In the genomic region with DNA sequence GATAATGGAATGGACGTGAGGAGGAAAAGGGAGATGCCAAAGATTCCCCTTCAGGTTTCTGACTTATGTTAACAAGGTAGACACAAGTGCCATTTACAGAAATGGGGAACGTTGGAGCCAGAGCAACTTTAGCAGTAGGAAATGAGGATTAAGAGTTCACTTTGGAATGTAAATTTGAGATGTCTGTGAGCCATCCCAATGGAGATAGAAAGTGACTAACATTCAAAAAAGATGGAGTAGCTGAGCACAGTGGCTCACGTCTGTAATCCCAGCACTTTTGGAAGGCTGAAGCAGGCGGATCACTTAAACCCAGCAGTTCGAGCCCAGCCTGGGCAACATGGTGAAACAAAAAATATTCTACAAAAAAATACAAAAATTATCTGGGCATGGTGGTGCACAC, we compare ENCODE assay signal across 25 cellular contexts.
"Had no signal": no experiment of that assay in that cellular context is flagged by ENCODE, and none has a peak within 500 bp of the region (broad histone marks: within the 10 kb centered on the region; RNA-seq: fewer than 3 reads in every experiment).

No MANE protein-coding gene starts in this region.

- H3K27ac Mint-ChIP-seq: immature natural killer cell; natural killer cell; stimulated activated naive CD8-positive, alpha-beta T cell treated with anti-CD3 and anti-CD28 coated beads, Interleukin-15, amount 100 ng/mL, for 72 hours had no signal

- H3K9me3 Mint-ChIP-seq: immature natural killer cell, natural killer cell had no signal

- H3K36me3 ChIP-seq: lower lobe of right lung, ovary, right lobe of liver, suprapubic skin, transverse colon, vagina had no signal

- H3K27me3 ChIP-seq: ovary, right lobe of liver, suprapubic skin, transverse colon, vagina had no signal

- H3K4me1 ChIP-seq: lower lobe of right lung, right lobe of liver had no signal

- H3K4me3 Mint-ChIP-seq: immature natural killer cell; natural killer cell; stimulated activated naive CD8-positive, alpha-beta T cell treated with anti-CD3 and anti-CD28 coated beads, Interleukin-15, amount 100 ng/mL, for 72 hours had no signal

- ATAC-seq: left colon; left ventricle myocardium superior; lower lobe of right lung; natural killer cell; right lobe of liver; stimulated activated naive CD8-positive, alpha-beta T cell treated with anti-CD3 and anti-CD28 coated beads, Interleukin-15, amount 100 ng/mL, for 72 hours had no signal

- H3K27ac ChIP-seq: lower lobe of right lung, ovary, right lobe of liver, suprapubic skin, transverse colon, vagina had no signal

- H3K27me3 Mint-ChIP-seq: stimulated activated naive CD8-positive, alpha-beta T cell treated with anti-CD3 and anti-CD28 coated beads, Interleukin-15, amount 100 ng/mL, for 72 hours had no signal

- DNase-seq: dermis blood vessel endothelial cell; effector memory CD4-positive, alpha-beta T cell; hypothalamus; immature natural killer cell; islet precursor cell; kidney glomerular epithelial cell; left colon; left ventricle myocardium superior; lower lobe of right lung; natural killer cell; occipital lobe; ovary; posterior cingulate gyrus; retina; right lobe of liver; small intestine; stimulated activated CD4-positive, alpha-beta T cell treated with anti-CD3 and anti-CD28 coated beads, Interleukin-12 subunit alpha, Interleukin-12 subunit beta, amount 100 ng/mL, for 4 hours; stimulated activated CD4-positive, alpha-beta T cell treated with anti-CD3 and anti-CD28 coated beads, Interleukin-1b, Interleukin-23, amount 100 ng/mL, for 48 hours; stimulated activated CD4-positive, alpha-beta T cell treated with anti-CD3 and anti-CD28 coated beads, Interleukin-4, amount 100 ng/mL, for 1 hour; stimulated activated CD8-positive, alpha-beta memory T cell treated with anti-CD3 and anti-CD28 coated beads, Interleukin-4, amount 100 ng/mL, for 48 hours; stimulated activated naive CD4-positive, alpha-beta T cell; stimulated activated naive CD8-positive, alpha-beta T cell treated with anti-CD3 and anti-CD28 coated beads, Interleukin-15, amount 100 ng/mL, for 72 hours; transverse colon had no signal

- H3K4me3 ChIP-seq: lower lobe of right lung, ovary, right lobe of liver, suprapubic skin, transverse colon, vagina had no signal

- H3K9me3 ChIP-seq: ovary, right lobe of liver, suprapubic skin, vagina had no signal

- H3K36me3 Mint-ChIP-seq: natural killer cell had no signal
